Comparison of ENCODE assay signal across 12 cellular contexts in the genomic region with DNA sequence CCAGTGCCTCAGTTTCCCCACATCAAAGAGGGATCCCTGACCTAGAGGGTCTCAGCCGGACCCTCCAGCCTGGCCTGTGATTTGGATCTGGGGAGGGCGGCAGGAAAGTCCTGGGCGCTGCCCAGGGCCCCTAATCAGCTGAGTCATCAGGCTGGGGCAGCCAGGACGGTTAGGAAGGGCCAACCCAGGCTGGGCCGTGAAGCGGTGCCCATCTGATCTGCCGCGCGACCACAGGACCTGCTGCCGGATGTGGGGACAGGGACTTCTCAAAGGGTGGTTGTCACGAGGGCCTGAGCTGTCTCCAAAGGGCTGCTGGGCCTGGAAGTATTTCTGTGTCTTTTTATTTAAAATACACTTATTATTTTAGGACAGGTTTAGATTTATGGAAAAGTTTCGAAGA. TPM values are rescaled to one million over a fixed set of nuclear protein-coding genes. Genes with fewer than 3 reads are reported as not detected.
A peak's percentile ranks its signal among the peaks of the same experiment; 100 is the strongest.
DNase-seq lines count a peak whose midpoint lies in the region; ATAC-seq and TF ChIP-seq lines count a peak whose summit lies in the region.
"Had no signal": no experiment of that assay in that cellular context is flagged by ENCODE, and none has a peak within 500 bp of the region (broad histone marks: within the 10 kb centered on the region; RNA-seq: fewer than 3 reads in every experiment).

No MANE protein-coding gene starts in this region.

- no peaks in the 10 kb centered on the region for H3K36me3 Mint-ChIP-seq in CD14-positive monocyte
- H3K36me3 Mint-ChIP-seq in T-helper 2 cell treated with Interferon-gamma antibody and Interleukin-4, amounts not matched to agents 5 μg/mL and 100 μg/mL, for 36 hours (ENCODE audit: low read depth) = no peaks in the 10 kb centered on the region

- H3K4me3 ChIP-seq in mesenchymal stem cell (ENCODE audit: insufficient read depth in 1 of 2, low read depth in 1 of 2, low read length in 2 of 2) (no peak overlapping the region), coronary artery (no peak overlapping the region)

- H3K9ac ChIP-seq in mesenchymal stem cell (ENCODE audit: low read length) = no peak overlapping the region

- H3K4me2 ChIP-seq in mesenchymal stem cell (ENCODE audit: low read length, poor library complexity, severe bottlenecking) = no peak overlapping the region

- H3K27ac Mint-ChIP-seq in CD14-positive monocyte = peak overlapping the region in 2 of 7 donors; percentile 5 to 14
- no peak overlapping the region for H3K27ac Mint-ChIP-seq in T-helper 2 cell treated with Interferon-gamma antibody and Interleukin-4, amounts not matched to agents 5 μg/mL and 100 μg/mL, for 36 hours

- intact Hi-C loops in CD14-positive monocyte (cut with micrococcal nuclease) = no loop called here

- peaks cover 26% of the 10 kb centered on the region for H3K4me1 Mint-ChIP-seq in CD14-positive monocyte
- peaks cover 7% of the 10 kb centered on the region for H3K4me1 Mint-ChIP-seq in T-helper 2 cell treated with Interferon-gamma antibody and Interleukin-4, amounts not matched to agents 5 μg/mL and 100 μg/mL, for 36 hours (ENCODE audit: low read depth)

- TF ChIP-seq CTCF in CD14-positive monocyte (IDR thresholded peaks at IDR 0.05) = no peak
- TF ChIP-seq CTCF in coronary artery (IDR thresholded peaks at IDR 0.05) = no peak

- H3K23ac ChIP-seq in mesenchymal stem cell (ENCODE audit: low read length in 2 of 2) = no peak overlapping the region

- H3K27me3 ChIP-seq in mesenchymal stem cell (ENCODE audit: control insufficient read depth in 1 of 2, insufficient read depth in 1 of 2, low read length in 2 of 2) = peaks cover 9 to 34% of the 10 kb centered on the region in 2 experiments

- H3K4me3 Mint-ChIP-seq in CD14-positive monocyte = peak overlapping the region; percentile 50 to 56
- no peak overlapping the region for H3K4me3 Mint-ChIP-seq in T-helper 2 cell treated with Interferon-gamma antibody and Interleukin-4, amounts not matched to agents 5 μg/mL and 100 μg/mL, for 36 hours

- peak overlapping the region; percentile 28 for H2BK15ac ChIP-seq in mesenchymal stem cell (ENCODE audit: low read depth, poor library complexity, severe bottlenecking)

- H2BK12ac ChIP-seq in mesenchymal stem cell (ENCODE audit: low read length in 2 of 2) = no peak overlapping the region

- H3K36me3 ChIP-seq in mesenchymal stem cell (ENCODE audit: control insufficient read depth in 1 of 2, insufficient read depth in 2 of 2, low read depth in 1 of 2, low read length in 2 of 2) = no peaks in the 10 kb centered on the region

- no peak overlapping the region for H3K4ac ChIP-seq in mesenchymal stem cell (ENCODE audit: low read depth in 1 of 2, low read length in 2 of 2)

- DNase-seq in CD14-positive monocyte (ENCODE audit: low spot score) = peak; percentile 79
- DNase-seq in Kasumi-1 (lab: John Stamatoyannopoulos, UW) = peak; percentile 37 to 54
- peak; percentile 35 for DNase-seq in T-helper 2 cell treated with Interferon-gamma antibody and Interleukin-4, amounts not matched to agents 5 μg/mL and 100 μg/mL, for 36 hours (ENCODE audit: low spot score)
- no peak for DNase-seq in mesenchymal stem cell
- DNase-seq in 8988T = no peak
- DNase-seq in coronary artery (ENCODE audit: low spot score) = no peak
- DNase-seq: NCI-H1694 treated with DMSO at 0.1 percent for 48 hours, NCI-H69 had no signal

- no peak overlapping the region for H4K8ac ChIP-seq in mesenchymal stem cell (ENCODE audit: low read length)

- ATAC-seq in HG02938 (IDR thresholded peaks at IDR 0.05; ENCODE audit: unreplicated experiment) (no peak), GM19351 (IDR thresholded peaks at IDR 0.05; ENCODE audit: unreplicated experiment) (no peak)

- no peaks in the 10 kb centered on the region for H3K9me3 ChIP-seq in mesenchymal stem cell (ENCODE audit: control insufficient read depth, low read length)

- H2BK120ac ChIP-seq in mesenchymal stem cell (ENCODE audit: low read depth, low read length) = no peak overlapping the region

- no peaks in the 10 kb centered on the region for H3K79me1 ChIP-seq in mesenchymal stem cell (replicated peaks; ENCODE audit: low read length, poor library complexity, severe bottlenecking)

- H2AK5ac ChIP-seq in mesenchymal stem cell (ENCODE audit: low read length, severe bottlenecking) = no peak overlapping the region

- H3K14ac ChIP-seq in mesenchymal stem cell (ENCODE audit: low read length in 2 of 2) = no peak overlapping the region

- H3K27ac ChIP-seq in mesenchymal stem cell (ENCODE audit: low read length, poor library complexity, severe bottlenecking) = no peak overlapping the region
- H3K27ac ChIP-seq in coronary artery = no peak overlapping the region
- H3K27ac ChIP-seq: epithelial cell of prostate had no signal

- no peak overlapping the region for H2BK5ac ChIP-seq in mesenchymal stem cell (ENCODE audit: low read depth, low read length, poor library complexity, severe bottlenecking)

- no peak overlapping the region for H3K18ac ChIP-seq in mesenchymal stem cell (ENCODE audit: low read depth in 1 of 2, low read length in 2 of 2)

- H4K91ac ChIP-seq in mesenchymal stem cell (ENCODE audit: low read length) = no peak overlapping the region

- peaks cover 0 to 12% (median 10%) of the 10 kb centered on the region in 3 donors for H3K27me3 Mint-ChIP-seq in CD14-positive monocyte (ENCODE audit: low read depth in 3 of 3)
- no peaks in the 10 kb centered on the region for H3K27me3 Mint-ChIP-seq in T-helper 2 cell treated with Interferon-gamma antibody and Interleukin-4, amounts not matched to agents 5 μg/mL and 100 μg/mL, for 36 hours (ENCODE audit: low read depth)

- H3K4me1 ChIP-seq in mesenchymal stem cell (ENCODE audit: control insufficient read depth, insufficient read depth, low read depth, low read length) = peaks cover 4% of the 10 kb centered on the region

- H3K9me3 Mint-ChIP-seq in CD14-positive monocyte = peaks cover 0 to 4% (median 0%) of the 10 kb centered on the region in 7 donors
- H3K9me3 Mint-ChIP-seq in T-helper 2 cell treated with Interferon-gamma antibody and Interleukin-4, amounts not matched to agents 5 μg/mL and 100 μg/mL, for 36 hours = no peaks in the 10 kb centered on the region

- H2AFZ ChIP-seq in mesenchymal stem cell (ENCODE audit: low read depth, low read length) = no peak overlapping the region

- WGBS in mesenchymal stem cell = 86% methylated on average over 11 of the region's 12 CpGs

RNA-seq across cellular contexts. Expression of a gene that starts 4.4 kb away (rescaled TPM):
- polyA plus RNA-seq in CD14-positive monocyte = not detected
- polyA plus RNA-seq in mesenchymal stem cell (2013, experiment 1 of 2) = not detected
- polyA plus RNA-seq in mesenchymal stem cell (2013, experiment 2 of 2) = not detected
- polyA plus RNA-seq: BJ had no signal

RNA-seq across cellular contexts. Expression of a gene that starts 11.0 kb away (rescaled TPM):
- polyA plus RNA-seq in CD14-positive monocyte = not detected
- polyA plus RNA-seq in mesenchymal stem cell (2013, experiment 1 of 2) = not detected
- polyA plus RNA-seq in mesenchymal stem cell (2013, experiment 2 of 2) = not detected
- polyA plus RNA-seq: BJ had no signal

RNA-seq across cellular contexts. Expression of a gene that starts 14.9 kb away (rescaled TPM):
- not detected for polyA plus RNA-seq in CD14-positive monocyte
- polyA plus RNA-seq in mesenchymal stem cell (2013, experiment 1 of 2) = not detected
- polyA plus RNA-seq in mesenchymal stem cell (2013, experiment 2 of 2) = not detected
- polyA plus RNA-seq: BJ had no signal

RNA-seq across cellular contexts. Expression of a gene that starts 19.8 kb away (rescaled TPM):
- polyA plus RNA-seq in CD14-positive monocyte = not detected
- not detected for polyA plus RNA-seq in mesenchymal stem cell (2013, experiment 1 of 2)
- not detected for polyA plus RNA-seq in mesenchymal stem cell (2013, experiment 2 of 2)
- polyA plus RNA-seq: BJ had no signal

Comparison
In these comparisons a context has a peak if more than half of its experiments do, and no peak if none do; other contexts are left out.
1. DNase-seq: peak in CD14-positive monocyte (single experiment), Kasumi-1 (2 of 2) and T-helper 2 cell treated with Interferon-gamma antibody and Interleukin-4, amounts not matched to agents 5 μg/mL and 100 μg/mL, for 36 hours (single experiment); none in mesenchymal stem cell (single experiment), 8988T (single experiment) and coronary artery (single experiment).